8 cellular contexts compared by ENCODE assay signal in the genomic region with DNA sequence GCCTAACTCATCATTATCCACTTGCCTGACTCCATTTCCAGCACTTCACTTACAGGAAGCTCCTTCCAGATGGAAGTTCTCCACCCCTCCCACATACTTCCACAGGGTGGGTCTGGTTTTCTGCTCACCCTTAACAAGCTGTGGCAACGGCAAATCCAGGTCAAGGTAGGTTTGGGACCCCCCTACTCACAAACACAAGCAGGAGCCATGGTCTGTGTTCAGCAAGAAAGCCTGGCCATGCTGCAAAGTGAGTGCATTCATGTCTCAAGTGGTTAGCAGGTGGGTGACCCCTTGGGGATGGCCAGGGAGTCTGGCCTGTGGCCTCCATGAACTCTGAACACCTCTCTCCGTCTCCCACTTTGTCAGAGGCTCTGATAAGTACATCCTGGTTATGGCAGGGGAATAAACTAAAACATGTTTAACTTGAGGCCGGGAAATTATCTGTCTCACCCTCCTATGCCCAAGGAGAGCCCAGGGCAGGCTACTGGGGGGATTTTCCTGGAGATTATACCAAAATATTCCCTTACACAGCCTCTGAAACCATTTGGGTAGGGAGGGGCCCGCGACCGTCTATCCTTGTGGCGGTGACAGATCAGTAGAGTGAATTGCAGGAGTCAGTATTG. TPM values are rescaled to one million over a fixed set of nuclear protein-coding genes. Genes with fewer than 3 reads are reported as not detected.
DNase-seq lines count a peak whose midpoint lies in the region; ATAC-seq and TF ChIP-seq lines count a peak whose summit lies in the region.

No MANE protein-coding gene starts in this region.

- TF ChIP-seq POLR2A in NB4 (IDR thresholded peaks at IDR 0.05; ENCODE audit: extremely low read depth, insufficient read length) = no peak

- H3K27me3 ChIP-seq in BLaER1 treated with 17β-estradiol and CSF1 and Interleukin-3, amounts not matched to agents 10 nM and 100 nM = no peaks in the 10 kb centered on the region
- H3K27me3 ChIP-seq in ectodermal cell (ENCODE audit: control insufficient read depth, insufficient read depth, low read length, poor library complexity, severe bottlenecking) = peaks cover 6% of the 10 kb centered on the region

- TF ChIP-seq CTCF in NB4 (IDR thresholded peaks at IDR 0.05; ENCODE audit: low read depth, low read length) (no peak), GM13977 (IDR thresholded peaks at IDR 0.05; ENCODE audit: extremely low read depth, insufficient read depth, missing control alignments) (no peak)

- H3K4me3 Mint-ChIP-seq in natural killer cell treated with Interleukin-12 subunit alpha and Interleukin-12 subunit beta and Interleukin-15 and Interleukin-18, amount 100 ng/mL, for 72 hours = peak overlapping the region; percentile 79

- H3K36me3 Mint-ChIP-seq in natural killer cell treated with Interleukin-12 subunit alpha and Interleukin-12 subunit beta and Interleukin-15 and Interleukin-18, amount 100 ng/mL, for 72 hours = no peaks in the 10 kb centered on the region

- H3K4me2 ChIP-seq in BLaER1 treated with 17β-estradiol and CSF1 and Interleukin-3, amounts not matched to agents 10 nM and 100 nM = peak overlapping the region; percentile 85 to 98 (median 96)

- peaks cover 0 to 8% (median 0%) of the 10 kb centered on the region in 11 experiments; a peak in 6 of 22 replicates for H4K20me1 ChIP-seq in BLaER1 treated with 17β-estradiol and CSF1 and Interleukin-3, amounts not matched to agents 10 nM and 100 nM

- peaks cover 0 to 30% (median 19%) of the 10 kb centered on the region in 11 experiments; a peak in 15 of 22 replicates for H3K36me3 ChIP-seq in BLaER1 treated with 17β-estradiol and CSF1 and Interleukin-3, amounts not matched to agents 10 nM and 100 nM
- no peaks in the 10 kb centered on the region for H3K36me3 ChIP-seq in ectodermal cell (ENCODE audit: control insufficient read depth, insufficient read depth, low read length)

- peaks cover 47 to 56% of the 10 kb centered on the region in 2 donors for H3K4me1 Mint-ChIP-seq in natural killer cell treated with Interleukin-12 subunit alpha and Interleukin-12 subunit beta and Interleukin-15 and Interleukin-18, amount 100 ng/mL, for 72 hours (ENCODE audit: low read depth in 2 of 2)

- H3K27ac Mint-ChIP-seq in natural killer cell treated with Interleukin-12 subunit alpha and Interleukin-12 subunit beta and Interleukin-15 and Interleukin-18, amount 100 ng/mL, for 72 hours = peak overlapping the region; percentile 60 to 94

- peaks cover 20 to 49% (median 25%) of the 10 kb centered on the region in 10 experiments for H3K4me1 ChIP-seq in BLaER1 treated with 17β-estradiol and CSF1 and Interleukin-3, amounts not matched to agents 10 nM and 100 nM
- no peaks in the 10 kb centered on the region for H3K4me1 ChIP-seq in ectodermal cell (ENCODE audit: control insufficient read depth, insufficient read depth, low read length)

- H3K27me3 Mint-ChIP-seq in natural killer cell treated with Interleukin-12 subunit alpha and Interleukin-12 subunit beta and Interleukin-15 and Interleukin-18, amount 100 ng/mL, for 72 hours = no peaks in the 10 kb centered on the region

- in situ Hi-C loops in GM13977 (cut with MboI; ENCODE audit: low pct_unique_long_range_greater_than_20kb, low sequenced_read_pairs, unreplicated experiment) = no loop called here

- H3K9me3 ChIP-seq in BLaER1 treated with 17β-estradiol and CSF1 and Interleukin-3, amounts not matched to agents 10 nM and 100 nM (replicated peaks in 1 of 11) = peaks cover 0 to 31% (median 16%) of the 10 kb centered on the region in 11 experiments; a peak in 16 of 22 replicates
- no peaks in the 10 kb centered on the region for H3K9me3 ChIP-seq in ectodermal cell (ENCODE audit: control insufficient read depth, low read length)

- H3K9ac ChIP-seq in BLaER1 treated with 17β-estradiol and CSF1 and Interleukin-3, amounts not matched to agents 10 nM and 100 nM = peak overlapping the region; percentile 86 to 99 (median 95)

- ATAC-seq in natural killer cell treated with Interleukin-12 subunit alpha and Interleukin-12 subunit beta and Interleukin-15 and Interleukin-18, amount 100 ng/mL, for 72 hours = no peak
- no peak for ATAC-seq in HG03432 (IDR thresholded peaks at IDR 0.05; ENCODE audit: unreplicated experiment)
- no peak for ATAC-seq in GM18498 (IDR thresholded peaks at IDR 0.05; ENCODE audit: unreplicated experiment)

- DNase-seq in NB4 (ENCODE audit: low read depth) = peak; percentile 21
- no peak for DNase-seq in natural killer cell treated with Interleukin-12 subunit alpha and Interleukin-12 subunit beta and Interleukin-15 and Interleukin-18, amount 100 ng/mL, for 72 hours (ENCODE audit: low spot score)
- DNase-seq in GM13977 (ENCODE audit: low spot score) = no peak
- DNase-seq in amygdala (lab: John Stamatoyannopoulos, UW) = no peak

- H3K9me3 Mint-ChIP-seq in natural killer cell treated with Interleukin-12 subunit alpha and Interleukin-12 subunit beta and Interleukin-15 and Interleukin-18, amount 100 ng/mL, for 72 hours = no peaks in the 10 kb centered on the region

- peak overlapping the region; percentile 86 to 98 (median 92) for H3K27ac ChIP-seq in BLaER1 treated with 17β-estradiol and CSF1 and Interleukin-3, amounts not matched to agents 10 nM and 100 nM
- H3K27ac ChIP-seq in ectodermal cell (ENCODE audit: insufficient read depth, low read depth, low read length, poor library complexity, severe bottlenecking) = no peak overlapping the region

- 42 to 46% methylated on average over 7 of the region's 7 CpGs for WGBS in ectodermal cell, 2 experiments

- H3K4me3 ChIP-seq in BLaER1 treated with 17β-estradiol and CSF1 and Interleukin-3, amounts not matched to agents 10 nM and 100 nM = peak overlapping the region; percentile 77 to 98 (median 94)
- H3K4me3 ChIP-seq in NB4 (ENCODE audit: low read depth, low read length) (peak overlapping the region; percentile 76), ectodermal cell (ENCODE audit: insufficient read depth, low read depth, low read length) (peak overlapping the region; percentile 83)

RNA-seq across cellular contexts. Expression of a gene that starts 0.8 kb away (rescaled TPM):
- 68.1 TPM for polyA plus RNA-seq in ectodermal cell (2013, experiment 1 of 4)
- 84.0 TPM for polyA plus RNA-seq in ectodermal cell (2013, experiment 2 of 4)
- 54.0 TPM for polyA plus RNA-seq in ectodermal cell (2013, experiment 3 of 4)
- polyA plus RNA-seq in ectodermal cell (2013, experiment 4 of 4) = 59.5 TPM
- total RNA-seq in natural killer cell treated with Interleukin-12 subunit alpha and Interleukin-12 subunit beta and Interleukin-15 and Interleukin-18, amount 100 ng/mL, for 72 hours = 10 to 100 TPM; 98.8 to 99.9 TPM
